10 cellular contexts compared by ENCODE assay signal in the genomic region with DNA sequence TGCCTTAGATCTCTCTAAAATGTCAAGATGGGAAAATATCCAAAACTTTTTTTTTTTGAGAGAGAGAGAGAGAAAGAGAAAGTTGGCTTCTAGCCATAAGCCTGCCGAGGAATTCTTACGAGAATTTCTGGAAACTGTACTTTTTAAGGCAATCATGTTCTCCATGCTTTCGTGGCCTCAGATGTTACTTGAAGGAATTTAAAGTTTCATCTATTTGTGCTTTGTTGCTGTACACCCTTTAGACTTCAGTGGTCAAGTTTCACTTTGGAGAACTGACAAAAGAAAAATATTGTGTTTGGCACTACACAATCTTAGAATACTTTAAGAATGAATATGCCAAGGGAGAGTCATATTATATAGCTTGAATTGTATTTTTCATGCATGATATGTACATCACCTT. TPM values are rescaled to one million over a fixed set of nuclear protein-coding genes. Genes with fewer than 3 reads are reported as not detected.
DNase-seq lines count a peak whose midpoint lies in the region; ATAC-seq and TF ChIP-seq lines count a peak whose summit lies in the region.
"Had no signal": no experiment of that assay in that cellular context is flagged by ENCODE, and none has a peak within 500 bp of the region (broad histone marks: within the 10 kb centered on the region; RNA-seq: fewer than 3 reads in every experiment).

No MANE protein-coding gene starts in this region.

- 20 to 33% (median 28%) methylated on average over 3 of the region's 3 CpGs for WGBS in heart left ventricle, 4 donors
- WGBS in mesenchymal stem cell = 79% methylated on average over 3 of the region's 3 CpGs
- WGBS in aorta, 2 donors = 3 to 4% methylated on average over 3 of the region's 3 CpGs

- H4K8ac ChIP-seq in mesenchymal stem cell (ENCODE audit: low read length) = no peak overlapping the region

- intact Hi-C loops in heart left ventricle (cut with DNase I) (no loop called here), left ventricle myocardium superior (cut with micrococcal nuclease) (no loop called here), aorta (cut with DNase I) (loop anchor here in 1 of 2 donors (5.0 kb wide), 1 partner anchor 51 kb away; no protein-coding TSS in a partner anchor)

- TF ChIP-seq CTCF in heart left ventricle (IDR thresholded peaks at IDR 0.05) = no peak

- no peak overlapping the region for H3K4ac ChIP-seq in mesenchymal stem cell (ENCODE audit: low read depth in 1 of 2, low read length in 2 of 2)

- H3K27ac ChIP-seq in heart left ventricle (peak overlapping the region in 7 of 12 donors; percentile 4 to 59 (median 22)), mesenchymal stem cell (ENCODE audit: low read length, poor library complexity, severe bottlenecking) (peak overlapping the region; percentile 48), aorta (ENCODE audit: low read depth in 1 of 2, low read length in 2 of 2) (no peak overlapping the region)

- TF ChIP-seq POLR2A in heart left ventricle (IDR thresholded peaks at IDR 0.05) = no peak

- ATAC-seq in heart left ventricle (peak in 2 of 4 donors; percentile 22 to 52), left ventricle myocardium superior (no peak), aorta (ENCODE audit: low FRiP score) (peak; percentile 40)

- DNase-seq in heart left ventricle = no peak
- DNase-seq in left ventricle myocardium superior = no peak
- peak; percentile 94 for DNase-seq in dedifferentiated amniotic fluid mesenchymal stem cell (ENCODE audit: extremely low spot score)
- peak; percentile 52 for DNase-seq in mesenchymal stem cell
- no peak for DNase-seq in aorta
- no peak for DNase-seq in NCI-H345 (lab: John Stamatoyannopoulos, UW)
- no peak for DNase-seq in activated naive CD4-positive, alpha-beta T cell (lab: John Stamatoyannopoulos, UW)
- no peak for DNase-seq in DMS53 (lab: John Stamatoyannopoulos, UW)
- DNase-seq: activated CD4-positive, alpha-beta T cell treated with anti-CD3 and anti-CD28 coated beads for 4 hours had no signal

- H4K91ac ChIP-seq in mesenchymal stem cell (ENCODE audit: low read length) = no peak overlapping the region

- no peak overlapping the region for H2AFZ ChIP-seq in mesenchymal stem cell (ENCODE audit: low read depth, low read length)

- peak overlapping the region; percentile 91 for H3K9ac ChIP-seq in mesenchymal stem cell (ENCODE audit: low read length)

- no peak overlapping the region for H2BK15ac ChIP-seq in mesenchymal stem cell (ENCODE audit: low read depth, poor library complexity, severe bottlenecking)

- H2AK5ac ChIP-seq in mesenchymal stem cell (ENCODE audit: low read length, severe bottlenecking) = no peak overlapping the region

- H3K4me2 ChIP-seq in mesenchymal stem cell (ENCODE audit: low read length, poor library complexity, severe bottlenecking) = no peak overlapping the region

- H3K27me3 ChIP-seq in heart left ventricle (no peaks in the 10 kb centered on the region), mesenchymal stem cell (ENCODE audit: control insufficient read depth in 1 of 2, insufficient read depth in 1 of 2, low read length in 2 of 2) (no peaks in the 10 kb centered on the region), aorta (ENCODE audit: control insufficient read depth in 1 of 2, insufficient read depth in 2 of 2, low read length in 1 of 2) (no peaks in the 10 kb centered on the region)

- no peak overlapping the region for H2BK12ac ChIP-seq in mesenchymal stem cell (ENCODE audit: low read length in 2 of 2)

- H3K36me3 ChIP-seq in heart left ventricle (no peaks in the 10 kb centered on the region), mesenchymal stem cell (ENCODE audit: control insufficient read depth in 1 of 2, insufficient read depth in 2 of 2, low read depth in 1 of 2, low read length in 2 of 2) (no peaks in the 10 kb centered on the region), aorta (ENCODE audit: control insufficient read depth in 1 of 2, insufficient read depth in 2 of 2, low read length in 1 of 2) (no peaks in the 10 kb centered on the region)

- no peak overlapping the region for H2BK120ac ChIP-seq in mesenchymal stem cell (ENCODE audit: low read depth, low read length)

- H3K23ac ChIP-seq in mesenchymal stem cell (ENCODE audit: low read length in 2 of 2) = no peak overlapping the region

- H3K18ac ChIP-seq in mesenchymal stem cell (ENCODE audit: low read depth in 1 of 2, low read length in 2 of 2) = no peak overlapping the region

- peaks cover 0 to 12% (median 0%) of the 10 kb centered on the region in 12 donors for H3K9me3 ChIP-seq in heart left ventricle
- no peaks in the 10 kb centered on the region for H3K9me3 ChIP-seq in mesenchymal stem cell (ENCODE audit: control insufficient read depth, low read length)
- no peaks in the 10 kb centered on the region for H3K9me3 ChIP-seq in aorta (ENCODE audit: control insufficient read depth, low read length)

- no peak overlapping the region for H3K14ac ChIP-seq in mesenchymal stem cell (ENCODE audit: low read length in 2 of 2)

- H3K4me1 ChIP-seq in heart left ventricle (peaks cover 0 to 16% (median 10%) of the 10 kb centered on the region in 12 donors), mesenchymal stem cell (ENCODE audit: control insufficient read depth, insufficient read depth, low read depth, low read length) (no peaks in the 10 kb centered on the region), aorta (ENCODE audit: control insufficient read depth in 1 of 2, insufficient read depth in 2 of 2, low read length in 2 of 2) (peaks cover 0 to 1% of the 10 kb centered on the region in 2 donors)

- no peak overlapping the region for H2BK5ac ChIP-seq in mesenchymal stem cell (ENCODE audit: low read depth, low read length, poor library complexity, severe bottlenecking)

- peak overlapping the region in 10 of 12 donors; percentile 5 to 54 (median 43) for H3K4me3 ChIP-seq in heart left ventricle
- H3K4me3 ChIP-seq in mesenchymal stem cell (ENCODE audit: insufficient read depth in 1 of 2, low read depth in 1 of 2, low read length in 2 of 2) = peak overlapping the region in 1 of 2 experiments; percentile 76
- peak overlapping the region; percentile 26 to 69 for H3K4me3 ChIP-seq in aorta (ENCODE audit: low read length in 2 of 2)

- H3K79me1 ChIP-seq in mesenchymal stem cell (replicated peaks; ENCODE audit: low read length, poor library complexity, severe bottlenecking) = peaks cover 7% of the 10 kb centered on the region

RNA-seq across cellular contexts. Expression of a gene that starts 53.9 kb away (rescaled TPM):
- 10 to 100 TPM in 6 of 9 donors, 1 to 10 TPM in 3; 5.3 to 16.3 (median 11.8) TPM for total RNA-seq in heart left ventricle
- polyA plus RNA-seq in heart left ventricle = 1 to 10 TPM; 1.3 to 4.1 TPM
- 6.1 TPM for total RNA-seq in left ventricle myocardium superior
- 2.9 TPM for polyA plus RNA-seq in mesenchymal stem cell (2013, experiment 1 of 2)
- 2.8 TPM for polyA plus RNA-seq in mesenchymal stem cell (2013, experiment 2 of 2)
- 10 to 100 TPM; 40.5 to 48.0 TPM for total RNA-seq in aorta
- 1 to 10 TPM in 1 of 2 donors, under 1 TPM in 1; 0.88 to 6.6 TPM for polyA plus RNA-seq in aorta
- polyA plus RNA-seq: IgD-negative memory B cell had no signal

Comparison
In these comparisons a context has a peak if more than half of its experiments do, and no peak if none do; other contexts are left out.
1. DNase-seq: peak in dedifferentiated amniotic fluid mesenchymal stem cell (single experiment) and mesenchymal stem cell (single experiment); none in heart left ventricle (0 of 5), left ventricle myocardium superior (single experiment), aorta (0 of 2), NCI-H345 (single experiment), activated naive CD4-positive, alpha-beta T cell (0 of 4) and DMS53 (single experiment).
2. H3K27ac ChIP-seq: peak in heart left ventricle (7 of 12) and mesenchymal stem cell (single experiment); none in aorta (0 of 2).